ENCODE assay signal across 9 cellular contexts in the genomic region with DNA sequence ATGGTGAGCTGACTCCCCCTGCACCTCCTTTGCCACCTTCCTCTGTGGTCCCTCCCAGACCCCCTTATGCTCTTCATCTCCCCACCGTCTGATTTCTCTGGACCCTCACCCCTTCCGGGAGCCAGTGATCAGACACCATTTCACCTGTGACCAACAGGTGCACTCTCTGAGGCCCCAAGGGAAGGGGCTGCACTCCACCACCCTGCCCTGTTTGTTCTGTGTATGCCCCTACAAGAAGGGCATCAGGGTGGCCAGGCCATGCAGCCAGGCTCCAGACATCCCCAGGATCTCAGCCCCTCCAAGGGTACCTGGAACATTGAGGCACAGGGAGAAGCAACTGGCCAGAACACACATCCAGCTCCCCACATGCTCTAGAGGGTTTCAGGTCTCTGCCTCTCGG. TPM values are rescaled to one million over a fixed set of nuclear protein-coding genes. Genes with fewer than 3 reads are reported as not detected.
"Had no signal": no experiment of that assay in that cellular context is flagged by ENCODE, and none has a peak within 500 bp of the region (broad histone marks: within the 10 kb centered on the region; RNA-seq: fewer than 3 reads in every experiment).

No MANE protein-coding gene starts in this region.

RNA-seq across cellular contexts. Expression of a gene that starts 42.2 kb away (rescaled TPM):
- total RNA-seq: stomach, temporal lobe, thoracic aorta, transverse colon, upper lobe of left lung, upper lobe of right lung, uterus, vagina had no signal
- polyA plus RNA-seq: stomach, thymus had no signal
